In genomic region chr19:45468159-45468651, GRCh38 we compare ENCODE assay signal across 8 cellular contexts. TPM values are rescaled to one million over a fixed set of nuclear protein-coding genes. Genes with fewer than 3 reads are reported as not detected.
DNase-seq lines count a peak whose midpoint lies in the region; TF ChIP-seq lines count a peak whose summit lies in the region.

No MANE protein-coding gene starts in this region.

- H3K9ac ChIP-seq in Loucy (ENCODE audit: low read depth, low read length, poor library complexity, severe bottlenecking), result peak overlapping the region; percentile 68

- H3K27me3 Mint-ChIP-seq in activated naive CD4-positive, alpha-beta T cell treated with anti-CD3 and anti-CD28 coated beads, Interleukin-2, amount 10 ng/mL, durations not matched to agents 7 days and 5 days, result peaks cover 84% of the 10 kb centered on the region

- CTCF ChIA-PET in activated naive CD4-positive, alpha-beta T cell treated with anti-CD3 and anti-CD28 coated beads, Interleukin-2, amount 10 ng/mL, durations not matched to agents 7 days and 5 days (lab: Charles Lee), result interaction anchor here (1.7 to 4.7 kb wide), 4 partner anchors 11 to 28 kb away, joined by 7 to 32 read pairs (median 27); no protein-coding TSS in a partner anchor

- peak overlapping the region; percentile 93 for H3K27ac Mint-ChIP-seq in activated naive CD4-positive, alpha-beta T cell treated with anti-CD3 and anti-CD28 coated beads, Interleukin-2, amount 10 ng/mL, durations not matched to agents 7 days and 5 days

- H3K79me2 ChIP-seq in Loucy (ENCODE audit: insufficient read depth, low read length), result no peaks in the 10 kb centered on the region
- no peaks in the 10 kb centered on the region for H3K79me2 ChIP-seq in hepatocyte

- H3K9me3 ChIP-seq in Loucy (ENCODE audit: insufficient read depth, low read depth, low read length) (no peaks in the 10 kb centered on the region), hepatocyte (ENCODE audit: low read depth) (no peaks in the 10 kb centered on the region)

- peak overlapping the region; percentile 91 for H3K27ac ChIP-seq in hepatocyte

- H3K27me3 ChIP-seq in Loucy (ENCODE audit: insufficient read depth, low read length, poor library complexity, severe bottlenecking), result no peaks in the 10 kb centered on the region
- H3K27me3 ChIP-seq in hepatocyte, result peaks cover 16% of the 10 kb centered on the region

- no peaks in the 10 kb centered on the region for H3K36me3 Mint-ChIP-seq in activated naive CD4-positive, alpha-beta T cell treated with anti-CD3 and anti-CD28 coated beads, Interleukin-2, amount 10 ng/mL, durations not matched to agents 7 days and 5 days

- no peaks in the 10 kb centered on the region for H3K9me3 Mint-ChIP-seq in activated naive CD4-positive, alpha-beta T cell treated with anti-CD3 and anti-CD28 coated beads, Interleukin-2, amount 10 ng/mL, durations not matched to agents 7 days and 5 days

- H3K4me1 Mint-ChIP-seq in activated naive CD4-positive, alpha-beta T cell treated with anti-CD3 and anti-CD28 coated beads, Interleukin-2, amount 10 ng/mL, durations not matched to agents 7 days and 5 days, result peaks cover 40% of the 10 kb centered on the region

- no peak for TF ChIP-seq CTCF in Loucy (conservative IDR thresholded peaks at IDR 0.05; ENCODE audit: low read length)
- no peak for TF ChIP-seq CTCF in hepatocyte (IDR thresholded peaks at IDR 0.05; ENCODE audit: poor library complexity)

- H3K4me3 Mint-ChIP-seq in activated naive CD4-positive, alpha-beta T cell treated with anti-CD3 and anti-CD28 coated beads, Interleukin-2, amount 10 ng/mL, durations not matched to agents 7 days and 5 days, result peak overlapping the region; percentile 88

- H4K20me1 ChIP-seq in Loucy (ENCODE audit: insufficient read depth, low read length, poor library complexity, severe bottlenecking), result peaks cover 9% of the 10 kb centered on the region
- H4K20me1 ChIP-seq in hepatocyte (ENCODE audit: insufficient read depth, poor library complexity, severe bottlenecking), result no peaks in the 10 kb centered on the region

- H3K4me1 ChIP-seq in Loucy (ENCODE audit: insufficient read depth, low read length, poor library complexity, severe bottlenecking), result peaks cover 18% of the 10 kb centered on the region
- peaks cover 7% of the 10 kb centered on the region for H3K4me1 ChIP-seq in hepatocyte (ENCODE audit: insufficient read depth)

- H3K4me2 ChIP-seq in Loucy (ENCODE audit: low read depth, low read length, poor library complexity, severe bottlenecking), result peak overlapping the region; percentile 88
- H3K4me2 ChIP-seq in hepatocyte, result peak overlapping the region; percentile 96

- H3K4me3 ChIP-seq in Loucy (ENCODE audit: low read length, poor library complexity, severe bottlenecking) (peak overlapping the region; percentile 87), hepatocyte (peak overlapping the region; percentile 90)

- no peaks in the 10 kb centered on the region for H3K9me2 ChIP-seq in Loucy (replicated peaks; ENCODE audit: low read depth, low read length)
- H3K9me2 ChIP-seq in hepatocyte (replicated peaks; ENCODE audit: insufficient read depth), result no peaks in the 10 kb centered on the region

- no peak overlapping the region for H2AFZ ChIP-seq in Loucy (ENCODE audit: low read length)
- no peak overlapping the region for H2AFZ ChIP-seq in hepatocyte

- H3K36me3 ChIP-seq in Loucy (ENCODE audit: insufficient read depth, low read length), result no peaks in the 10 kb centered on the region
- no peaks in the 10 kb centered on the region for H3K36me3 ChIP-seq in hepatocyte (replicated peaks; ENCODE audit: insufficient read depth, low read depth)

- DNase-seq in Daoy (ENCODE audit: low read depth), result peak; percentile 58
- peak; percentile 74 for DNase-seq in activated naive CD4-positive, alpha-beta T cell treated with anti-CD3 and anti-CD28 coated beads, Interleukin-2, amount 10 ng/mL, durations not matched to agents 7 days and 5 days
- peak; percentile 57 for DNase-seq in hepatocyte (ENCODE audit: low spot score)
- peak; percentile 34 for DNase-seq in stimulated activated CD4-positive, alpha-beta T cell treated with anti-CD3 and anti-CD28 coated beads, Interleukin-1b, Interleukin-23, amount 100 ng/mL, for 48 hours
- DNase-seq in superior temporal gyrus (ENCODE audit: extremely low spot score), result no peak
- DNase-seq in cortex of kidney (lab: John Stamatoyannopoulos, UW), result no peak
- DNase-seq in DMS153 treated with DMSO at 0.1 percent for 48 hours (lab: John Stamatoyannopoulos, UW; ENCODE audit: unreplicated experiment), result no peak

- H3F3A ChIP-seq in Loucy (ENCODE audit: low read depth), result no peaks in the 10 kb centered on the region

- 3% methylated on average over 31 of the region's 31 CpGs for WGBS in hepatocyte (ENCODE audit: low lambda C conversion rate, missing lambda C conversion rate)

RNA-seq across cellular contexts. Expression of gene FOSB, which starts 0.4 kb away (rescaled TPM):
- total RNA-seq in Daoy (2014; rRNA removed; shearing (Covaris generic)), result 0.80 and 0.83 TPM in 2 replicates
- 37.9 and 73.1 TPM in 2 replicates for total RNA-seq in hepatocyte
- 114 and 168 TPM in 2 replicates for polyA plus RNA-seq in hepatocyte

RNA-seq across cellular contexts. Expression of gene RTN2, which starts 28.6 kb away (rescaled TPM):
- 0.98 and 3.5 TPM in 2 replicates for total RNA-seq in Daoy (2014; rRNA removed; shearing (Covaris generic))
- total RNA-seq in hepatocyte, result 3.4 and 7.8 TPM in 2 replicates
- polyA plus RNA-seq in hepatocyte, result 12.2 and 14.8 TPM in 2 replicates

RNA-seq across cellular contexts. Expression of gene PPM1N, which starts 30.0 kb away (rescaled TPM):
- 0.15 and 0.80 TPM in 2 replicates for total RNA-seq in Daoy (2014; rRNA removed; shearing (Covaris generic))
- 0.40 and 1.9 TPM in 2 replicates for total RNA-seq in hepatocyte
- polyA plus RNA-seq in hepatocyte, result 0.59 and 1.4 TPM in 2 replicates

RNA-seq across cellular contexts. Expression of gene VASP, which starts 39.1 kb away (rescaled TPM):
- 121 and 175 TPM in 2 replicates for total RNA-seq in Daoy (2014; rRNA removed; shearing (Covaris generic))
- 57.3 and 68.9 TPM in 2 replicates for total RNA-seq in hepatocyte
- 86.0 and 92.6 TPM in 2 replicates for polyA plus RNA-seq in hepatocyte

RNA-seq across cellular contexts. Expression of gene ERCC1, which starts 44.5 kb away (rescaled TPM):
- total RNA-seq in Daoy (2014; rRNA removed; shearing (Covaris generic)), result 121 and 154 TPM in 2 replicates
- 42.5 and 51.0 TPM in 2 replicates for total RNA-seq in hepatocyte
- polyA plus RNA-seq in hepatocyte, result 66.7 and 72.8 TPM in 2 replicates

Comparison
In these comparisons a context has a peak if more than half of its experiments do, and no peak if none do; other contexts are left out.
1. DNase-seq: peak in Daoy (single experiment), activated naive CD4-positive, alpha-beta T cell treated with anti-CD3 and anti-CD28 coated beads, Interleukin-2, amount 10 ng/mL, durations not matched to agents 7 days and 5 days (single experiment), hepatocyte (single experiment) and stimulated activated CD4-positive, alpha-beta T cell treated with anti-CD3 and anti-CD28 coated beads, Interleukin-1b, Interleukin-23, amount 100 ng/mL, for 48 hours (single experiment); none in superior temporal gyrus (single experiment), cortex of kidney (single experiment) and DMS153 treated with DMSO at 0.1 percent for 48 hours (single experiment).
2. RNA of gene FOSB, which starts 0.4 kb away (total RNA-seq): 37.9 to 73.1 TPM in hepatocyte; 0.80 to 0.83 TPM in Daoy; every median in the first group is over 10 times any median in the second.